Comparison of ENCODE assay signal across 10 cellular contexts in the genomic region with DNA sequence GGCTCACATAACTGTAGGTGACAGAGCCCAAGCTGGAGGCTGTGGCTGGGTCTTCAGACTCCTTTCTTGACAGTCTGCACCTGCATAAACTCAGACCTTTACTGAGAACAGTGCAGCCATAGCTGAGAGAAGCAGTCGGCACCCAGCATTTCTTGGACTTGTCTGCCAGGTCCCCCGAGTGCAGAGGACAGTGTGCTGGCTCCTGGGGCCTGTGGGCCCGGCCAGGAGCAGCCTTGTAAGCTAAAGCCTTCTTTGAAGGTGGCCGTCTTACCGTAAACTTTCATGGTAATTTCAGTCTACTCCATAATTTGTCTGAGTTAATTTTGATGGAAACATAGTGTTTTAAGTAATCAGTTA.
DNase-seq lines count a peak whose midpoint lies in the region; ATAC-seq and TF ChIP-seq lines count a peak whose summit lies in the region.
"Had no signal": no experiment of that assay in that cellular context is flagged by ENCODE, and none has a peak within 500 bp of the region (broad histone marks: within the 10 kb centered on the region; RNA-seq: fewer than 3 reads in every experiment).

No MANE protein-coding gene starts in this region.

- no peaks in the 10 kb centered on the region for H3K27me3 ChIP-seq in cardiac muscle cell
- no peaks in the 10 kb centered on the region for H3K27me3 ChIP-seq in upper lobe of right lung

- peak overlapping the region; percentile 71 for H3K27ac ChIP-seq in cardiac muscle cell
- peak overlapping the region; percentile 43 for H3K27ac ChIP-seq in upper lobe of right lung
- no peak overlapping the region for H3K27ac ChIP-seq in caudate nucleus (ENCODE audit: low read depth, low read length)
- H3K27ac ChIP-seq: C4-2B had no signal

- H3K4me3 Mint-ChIP-seq in activated naive CD8-positive, alpha-beta T cell treated with anti-CD3 and anti-CD28 coated beads, Interleukin-2, amount 10 ng/mL, durations not matched to agents 7 days and 5 days, result peak overlapping the region; percentile 97
- H3K4me3 Mint-ChIP-seq in naive B cell, result peak overlapping the region in 7 of 8 donors; percentile 19 to 95 (median 65)

- ATAC-seq in left ventricle myocardium superior (no peak), naive B cell (ENCODE audit: low read depth in 2 of 2) (no peak), upper lobe of right lung (no peak), HG02798 (IDR thresholded peaks at IDR 0.05; ENCODE audit: poor library complexity, unreplicated experiment) (no peak)
- ATAC-seq in activated naive CD8-positive, alpha-beta T cell treated with anti-CD3 and anti-CD28 coated beads, Interleukin-2, amount 10 ng/mL, durations not matched to agents 7 days and 5 days (ENCODE audit: low read depth), result no peak

- H3K9me3 Mint-ChIP-seq in activated naive CD8-positive, alpha-beta T cell treated with anti-CD3 and anti-CD28 coated beads, Interleukin-2, amount 10 ng/mL, durations not matched to agents 7 days and 5 days, result no peaks in the 10 kb centered on the region
- H3K9me3 Mint-ChIP-seq in naive B cell, result no peaks in the 10 kb centered on the region

- H3K27me3 Mint-ChIP-seq in activated naive CD8-positive, alpha-beta T cell treated with anti-CD3 and anti-CD28 coated beads, Interleukin-2, amount 10 ng/mL, durations not matched to agents 7 days and 5 days, result no peaks in the 10 kb centered on the region
- no peaks in the 10 kb centered on the region for H3K27me3 Mint-ChIP-seq in naive B cell

- peaks cover 92% of the 10 kb centered on the region for H3K4me1 ChIP-seq in cardiac muscle cell (ENCODE audit: low read depth)
- H3K4me1 ChIP-seq in upper lobe of right lung, result peaks cover 99% of the 10 kb centered on the region

- H3K4me1 Mint-ChIP-seq in activated naive CD8-positive, alpha-beta T cell treated with anti-CD3 and anti-CD28 coated beads, Interleukin-2, amount 10 ng/mL, durations not matched to agents 7 days and 5 days, result peaks cover 82% of the 10 kb centered on the region
- peaks cover 85 to 98% (median 97%) of the 10 kb centered on the region in 3 donors for H3K4me1 Mint-ChIP-seq in naive B cell

- DNase-seq in cardiac muscle cell (ENCODE audit: low read depth in 1 of 2, low spot score in 1 of 2) (no peak), left ventricle myocardium superior (no peak), naive B cell (no peak), upper lobe of right lung (peak; percentile 35), caudate nucleus (lab: John Stamatoyannopoulos, UW) (no peak), inferior parietal cortex (ENCODE audit: extremely low spot score) (no peak)
- DNase-seq in activated naive CD8-positive, alpha-beta T cell treated with anti-CD3 and anti-CD28 coated beads, Interleukin-2, amount 10 ng/mL, durations not matched to agents 7 days and 5 days, result no peak
- DNase-seq: NCI-H510A had no signal

- H3K4me3 ChIP-seq in cardiac muscle cell, result no peak overlapping the region
- H3K4me3 ChIP-seq in upper lobe of right lung, result no peak overlapping the region

- POLR2A ChIA-PET in activated naive CD8-positive, alpha-beta T cell treated with anti-CD3 and anti-CD28 coated beads, Interleukin-2, amount 10 ng/mL, durations not matched to agents 7 days and 5 days (lab: Charles Lee), result interaction anchor here (0.6 to 3.2 kb wide), 7 partner anchors 9 to 240 kb away, joined by 3 to 21 read pairs (median 5); no protein-coding TSS in a partner anchor

- H3K27ac Mint-ChIP-seq in activated naive CD8-positive, alpha-beta T cell treated with anti-CD3 and anti-CD28 coated beads, Interleukin-2, amount 10 ng/mL, durations not matched to agents 7 days and 5 days, result peak overlapping the region; percentile 96
- H3K27ac Mint-ChIP-seq in naive B cell, result peak overlapping the region; percentile 12 to 93 (median 72)

- H3K36me3 ChIP-seq in cardiac muscle cell (no peaks in the 10 kb centered on the region), upper lobe of right lung (no peaks in the 10 kb centered on the region)

- intact Hi-C loops in left ventricle myocardium superior (cut with micrococcal nuclease), result no loop called here
- intact Hi-C loops in upper lobe of right lung (cut with DNase I), result no loop called here

- peaks cover 20% of the 10 kb centered on the region for H3K36me3 Mint-ChIP-seq in activated naive CD8-positive, alpha-beta T cell treated with anti-CD3 and anti-CD28 coated beads, Interleukin-2, amount 10 ng/mL, durations not matched to agents 7 days and 5 days
- no peaks in the 10 kb centered on the region for H3K36me3 Mint-ChIP-seq in naive B cell

- TF ChIP-seq CTCF in cardiac muscle cell (IDR thresholded peaks at IDR 0.05; ENCODE audit: low read depth, low read length) (no peak), upper lobe of right lung (IDR thresholded peaks at IDR 0.05) (no peak)

- H3K9me3 ChIP-seq in cardiac muscle cell (ENCODE audit: low read depth), result no peaks in the 10 kb centered on the region
- no peaks in the 10 kb centered on the region for H3K9me3 ChIP-seq in upper lobe of right lung
